6 cellular contexts compared by ENCODE assay signal in genomic region chr19:21808400-21809000, GRCh38. TPM values are rescaled to one million over a fixed set of nuclear protein-coding genes. Genes with fewer than 3 reads are reported as not detected.
DNase-seq lines count a peak whose midpoint lies in the region; ATAC-seq, FAIRE-seq and TF ChIP-seq lines count a peak whose summit lies in the region.
"Not testable (repeated sequence)": the region's sequence is repeated elsewhere in the genome, so short reads cannot be mapped to it uniquely, and the experiment has no call there.

No MANE protein-coding gene starts in this region.

- not testable (repeated sequence) for H3K4me1 ChIP-seq in CD8-positive, alpha-beta memory T cell (ENCODE audit: insufficient read depth, low read length); Karpas-422 (ENCODE audit: low read length); GM12878 (ENCODE audit: control insufficient read depth, insufficient read depth, low read length); endodermal cell (ENCODE audit: control insufficient read depth, insufficient read depth, low read length); HepG2 (ENCODE audit: insufficient read depth, low read length); skeletal muscle satellite cell (ENCODE audit: control insufficient read depth, insufficient read depth, low read length)

- not testable (repeated sequence) for TF ChIP-seq POLR2A in GM12878 (IDR thresholded peaks at IDR 0.05; ENCODE audit: low read depth, low read length); HepG2 (IDR thresholded peaks at IDR 0.05; ENCODE audit: insufficient read depth in 1 of 2, low read depth in 2 of 2, low read length in 2 of 2)

- H3K36me3 ChIP-seq in CD8-positive, alpha-beta memory T cell (ENCODE audit: insufficient read depth, low read length) = peaks cover 25% of the 10 kb centered on the region
- H3K36me3 ChIP-seq in Karpas-422 (ENCODE audit: insufficient read depth, low read length) = peaks cover 49% of the 10 kb centered on the region
- not testable (repeated sequence) for H3K36me3 ChIP-seq in GM12878 (ENCODE audit: control insufficient read depth in 2 of 2, insufficient read depth in 2 of 2, low read length in 1 of 2)
- peaks cover 74% of the 10 kb centered on the region for H3K36me3 ChIP-seq in endodermal cell (ENCODE audit: control insufficient read depth, insufficient read depth, low read length)
- H3K36me3 ChIP-seq in HepG2 (replicated peaks in 1 of 2; ENCODE audit: control insufficient read depth in 1 of 2, insufficient read depth in 2 of 2, low read length in 2 of 2) = peaks cover 0 to 16% of the 10 kb centered on the region in 2 experiments; a peak in 2 of 5 replicates
- peaks cover 52% of the 10 kb centered on the region for H3K36me3 ChIP-seq in skeletal muscle satellite cell (ENCODE audit: insufficient read depth, low read length)

- TF ChIP-seq EP300 in GM12878 (IDR thresholded peaks at IDR 0.05; ENCODE audit: borderline replicate concordance in 1 of 2, control insufficient read depth in 1 of 2, low read depth in 2 of 2, low read length in 2 of 2); HepG2 (IDR thresholded peaks at IDR 0.05; ENCODE audit: low read depth in 2 of 2, low read length in 2 of 2); HepG2 (CRISPR knock-in tag; IDR thresholded peaks at IDR 0.05; ENCODE audit: borderline replicate concordance): not testable (repeated sequence)

- SMC1A ChIA-PET in GM12878 (lab: Charles Lee; ENCODE audit: uncharacterized antibody, unreplicated experiment) = not testable (repeated sequence)

- H3K27me3 ChIP-seq in CD8-positive, alpha-beta memory T cell (ENCODE audit: insufficient read depth, low read length, poor library complexity, severe bottlenecking); Karpas-422 (ENCODE audit: low read length); GM12878 (replicated peaks in 1 of 2; ENCODE audit: control insufficient read depth in 2 of 2, insufficient read depth in 2 of 2, low read length in 1 of 2); endodermal cell (ENCODE audit: control insufficient read depth, insufficient read depth, low read length, poor library complexity, severe bottlenecking); HepG2 (ENCODE audit: control insufficient read depth in 1 of 2, insufficient read depth in 2 of 2, low read length in 2 of 2); skeletal muscle satellite cell (ENCODE audit: control insufficient read depth, insufficient read depth, low read length): not testable (repeated sequence)

- TF ChIP-seq RAD21 in GM12878 (IDR thresholded peaks at IDR 0.05; ENCODE audit: insufficient read depth, low read depth, low read length); HepG2 (CRISPR knock-in tag; IDR thresholded peaks at IDR 0.05): not testable (repeated sequence)

- RAD21 ChIA-PET in GM12878 (lab: Charles Lee; ENCODE audit: unreplicated experiment) = not testable (repeated sequence)

- intact Hi-C loops in GM12878 (cut with micrococcal nuclease; ENCODE audit: unreplicated experiment); HepG2 (cut with micrococcal nuclease; ENCODE audit: unreplicated experiment): not testable (repeated sequence)

- FAIRE-seq in GM12878 (lab: Jason Lieb, UNC); HepG2 (lab: Jason Lieb, UNC): not testable (repeated sequence)

- not testable (repeated sequence) for ATAC-seq in GM12878, HepG2

- TF ChIP-seq CTCF in GM12878 (IDR thresholded peaks at IDR 0.05 in 2 of 3, conservative IDR thresholded peaks at IDR 0.05 in 1 of 3; ENCODE audit: control insufficient read depth in 2 of 3, extremely low read depth in 1 of 3, insufficient read depth in 1 of 3, low read depth in 3 of 3, low read length in 3 of 3); endodermal cell (conservative IDR thresholded peaks at IDR 0.05); HepG2 (CRISPR knock-in tag; IDR thresholded peaks at IDR 0.05): not testable (repeated sequence)

- 94% methylated on average over 3 of the region's 3 CpGs for WGBS in GM12878 (ENCODE audit: insufficient coverage, insufficient replicate concordance, low lambda C conversion rate, missing lambda C conversion rate)
- 97 to 100% methylated on average over 2 of the region's 3 CpGs for WGBS in endodermal cell (ENCODE audit: insufficient coverage in 1 of 2, insufficient read length in 1 of 2), 2 experiments
- WGBS in HepG2 (ENCODE audit: low lambda C conversion rate) = 43% methylated on average over 3 of the region's 3 CpGs

- H3K27ac Mint-ChIP-seq in CD8-positive, alpha-beta memory T cell; endodermal cell: not testable (repeated sequence)

- peaks cover 29 to 71% (median 55%) of the 10 kb centered on the region in 3 donors for H3K36me3 Mint-ChIP-seq in CD8-positive, alpha-beta memory T cell
- H3K36me3 Mint-ChIP-seq in endodermal cell (ENCODE audit: low read depth) = peaks cover 72% of the 10 kb centered on the region

- POLR2A ChIA-PET in CD8-positive, alpha-beta memory T cell (lab: Charles Lee); GM12878 (lab: Charles Lee); HepG2 (lab: Yijun Ruan, JAX): not testable (repeated sequence)

- not testable (repeated sequence) for H3K4me1 Mint-ChIP-seq in CD8-positive, alpha-beta memory T cell; endodermal cell

- H3K27ac ChIP-seq in CD8-positive, alpha-beta memory T cell (ENCODE audit: low read depth, low read length); Karpas-422 (ENCODE audit: low read length); GM12878 (ENCODE audit: control insufficient read depth, insufficient read depth); endodermal cell (ENCODE audit: low read depth, low read length); HepG2 (ENCODE audit: extremely low read length, insufficient read depth, low read length): not testable (repeated sequence)

- not testable (repeated sequence) for H4K20me1 ChIP-seq in Karpas-422 (ENCODE audit: insufficient read depth, low read depth, low read length); GM12878 (ENCODE audit: control insufficient read depth, insufficient read depth); HepG2 (ENCODE audit: insufficient read depth, low read length)

- peaks cover 37 to 91% (median 87%) of the 10 kb centered on the region in 5 donors for H3K9me3 Mint-ChIP-seq in CD8-positive, alpha-beta memory T cell
- H3K9me3 Mint-ChIP-seq in endodermal cell = peaks cover 93% of the 10 kb centered on the region

- not testable (repeated sequence) for H2AFZ ChIP-seq in Karpas-422 (ENCODE audit: low read length); GM12878 (ENCODE audit: control insufficient read depth, low read depth, low read length); HepG2 (ENCODE audit: low read length)

- CTCF ChIA-PET in CD8-positive, alpha-beta memory T cell (lab: Charles Lee); GM12878 (lab: Yijun Ruan, JAX); HepG2 (lab: Yijun Ruan, JAX; ENCODE audit: low intra/inter-chr PET ratio, low total read pairs): not testable (repeated sequence)

- BruUV-seq in GM12878 (replicated peaks; lab: Mats Ljungman, UMichigan) = not testable (repeated sequence)
- TSS peak; percentile 27 for BruUV-seq in HepG2 (replicated peaks; lab: Mats Ljungman, UMichigan)

- not testable (repeated sequence) for H3K9ac ChIP-seq in Karpas-422 (ENCODE audit: low read length); GM12878 (ENCODE audit: control insufficient read depth, insufficient read depth, low read length); endodermal cell (ENCODE audit: extremely low read depth, low read length, poor library complexity, severe bottlenecking); HepG2 (ENCODE audit: insufficient read depth, low read depth, low read length); skeletal muscle satellite cell (ENCODE audit: low read depth, low read length)

- not testable (repeated sequence) for H3K4me3 Mint-ChIP-seq in CD8-positive, alpha-beta memory T cell; endodermal cell

- in situ Hi-C loops in GM12878 (cut with MboI); HepG2 (cut with HindIII; ENCODE audit: extremely low pct_ligation_motif_present, low pct_unique_long_range_greater_than_20kb): not testable (repeated sequence)

- not testable (repeated sequence) for H3K27me3 Mint-ChIP-seq in CD8-positive, alpha-beta memory T cell; endodermal cell (ENCODE audit: insufficient read depth)

- H3K9me2 ChIP-seq in Karpas-422 (replicated peaks; ENCODE audit: insufficient read depth, low read length) = not testable (repeated sequence)

- H3K4me3 ChIP-seq in CD8-positive, alpha-beta memory T cell (ENCODE audit: low read length) = peak overlapping the region; percentile 2
- H3K4me3 ChIP-seq in Karpas-422 (ENCODE audit: low read length); GM12878; HepG2 (replicated peaks in 1 of 3; ENCODE audit: insufficient read depth in 1 of 3, low read depth in 2 of 3, low read length in 3 of 3): not testable (repeated sequence)
- H3K4me3 ChIP-seq in endodermal cell (ENCODE audit: low read length) (peak overlapping the region; percentile 66), skeletal muscle satellite cell (ENCODE audit: low read length) (peak overlapping the region; percentile 2)

- H3K9me3 ChIP-seq in CD8-positive, alpha-beta memory T cell (ENCODE audit: low read length) = peaks cover 51% of the 10 kb centered on the region
- H3K9me3 ChIP-seq in Karpas-422 (ENCODE audit: low read length) (peaks cover 45% of the 10 kb centered on the region), endodermal cell (ENCODE audit: control insufficient read depth, low read length) (peaks cover 97% of the 10 kb centered on the region), HepG2 (ENCODE audit: low read length) (peaks cover 89% of the 10 kb centered on the region), skeletal muscle satellite cell (replicated peaks; ENCODE audit: low read length) (peaks cover 47% of the 10 kb centered on the region)
- not testable (repeated sequence) for H3K9me3 ChIP-seq in GM12878 (replicated peaks; ENCODE audit: control insufficient read depth, insufficient read depth, low read length)

- not testable (repeated sequence) for H3K4me2 ChIP-seq in Karpas-422 (ENCODE audit: low read depth, low read length, poor library complexity, severe bottlenecking); GM12878 (ENCODE audit: control insufficient read depth, insufficient read depth); HepG2 (ENCODE audit: low read depth, low read length); skeletal muscle satellite cell (ENCODE audit: low read length)

- DNase-seq in CD8-positive, alpha-beta memory T cell; GM12878 (ENCODE audit: low read depth, low spot score); endodermal cell; HepG2 (ENCODE audit: low spot score): not testable (repeated sequence)
- DNase-seq in Karpas-422 = peak; percentile 40

- H3K79me2 ChIP-seq in Karpas-422 (ENCODE audit: low read length); GM12878 (ENCODE audit: control insufficient read depth, insufficient read depth, low read length); HepG2 (ENCODE audit: insufficient read depth, low read length): not testable (repeated sequence)

RNA-seq across cellular contexts. Expression of gene ZNF43, which starts 27.5 kb away (rescaled TPM):
- 10 to 100 TPM; 22.7 to 25.2 TPM for total RNA-seq in CD8-positive, alpha-beta memory T cell
- 13.9 TPM for polyA plus RNA-seq in CD8-positive, alpha-beta memory T cell
- 10.6 and 35.2 TPM in 2 replicates for total RNA-seq in Karpas-422 (2014; rRNA removed; shearing (Covaris generic); ENCODE audit: low replicate concordance)
- total RNA-seq in GM12878 (2013; cell fraction: nucleolus; rRNA removed) = 6.0 and 6.7 TPM in 2 replicates
- total RNA-seq in GM12878 (2014; rRNA removed) (0.34 and 0.38 TPM in 2 replicates), GM12878 (2014; rRNA removed; fragmentation: Illumina TruSeq; extraction: Trizol) (0.49 and 0.64 TPM in 2 replicates), GM12878 (2021) (0.51 and 1.0 TPM in 2 replicates), endodermal cell (10 to 100 TPM; 60.6 to 72.7 TPM), HepG2 (2016; rRNA removed; fragmentation: Illumina TruSeq; extraction: Trizol) (8.5 and 10.4 TPM in 2 replicates)
- 0.92 TPM for polyA plus RNA-seq in GM12878 (2011; ENCODE audit: low read depth)
- polyA plus RNA-seq in GM12878 (2011; rRNA removed) (1.0 and 1.3 TPM in 2 replicates), GM12878 (2014; fragmentation: Illumina TruSeq; extraction: Trizol) (0.37 and 0.52 TPM in 2 replicates), GM12878 (2014; fragmentation: Nextera tagmentation; extraction: Ambion mirVana) (under 1 TPM; 0.07 to 0.34 TPM), GM12878 (2014; rRNA removed) (0.09 and 0.28 TPM in 2 replicates), GM12878 (2016; fragmentation: Nextera tagmentation; extraction: Ambion mirVana) (under 1 TPM; 0.39 to 0.42 TPM), HepG2 (2011; rRNA removed) (2.1 and 2.9 TPM in 2 replicates)
- 0.47 and 0.75 TPM in 2 replicates for polyA plus RNA-seq in GM12878 (2011; cell fraction: cytosol; rRNA removed)
- polyA plus RNA-seq in GM12878 (2011; cell fraction: nucleus; rRNA removed) = 0.99 and 1.1 TPM in 2 replicates
- polyA plus RNA-seq in GM12878 (2012) = 0.96 and 1.2 TPM in 2 replicates
- 3.1 and 3.6 TPM in 2 replicates for polyA minus RNA-seq in GM12878 (2011; rRNA and poly(A)+ RNA removed)
- polyA minus RNA-seq in GM12878 (2011; cell fraction: cytosol; rRNA and poly(A)+ RNA removed) = 0.42 and 1.1 TPM in 2 replicates
- 1.2 and 2.4 TPM in 2 replicates for polyA minus RNA-seq in GM12878 (2011; cell fraction: nucleus; rRNA and poly(A)+ RNA removed)
- polyA plus RNA-seq in endodermal cell (2013, experiment 1 of 2) = 35.1 TPM
- 32.7 TPM for polyA plus RNA-seq in endodermal cell (2013, experiment 2 of 2)
- 1.3 and 1.6 TPM in 2 replicates for total RNA-seq in HepG2 (2016; cell fraction: cytosol; rRNA removed; fragmentation: Illumina TruSeq; extraction: Trizol; ENCODE audit: low read depth)
- total RNA-seq in HepG2 (2016; cell fraction: insoluble cytoplasmic fraction; rRNA removed; fragmentation: Illumina TruSeq; extraction: Trizol) = 8.7 and 8.8 TPM in 2 replicates
- total RNA-seq in HepG2 (2016; cell fraction: membrane; rRNA removed; fragmentation: Illumina TruSeq; extraction: Trizol) = 3.5 and 3.6 TPM in 2 replicates
- total RNA-seq in HepG2 (2016; cell fraction: nucleus; rRNA removed; fragmentation: Illumina TruSeq; extraction: Trizol) = 15.6 and 20.8 TPM in 2 replicates
- 0.78 and 0.90 TPM in 2 replicates for polyA plus RNA-seq in HepG2 (2011; cell fraction: cytosol; rRNA removed)
- polyA plus RNA-seq in HepG2 (2011; cell fraction: nucleus; rRNA removed) = 3.2 and 3.6 TPM in 2 replicates
- 1.4 and 1.9 TPM in 2 replicates for polyA plus RNA-seq in HepG2 (2012)
- polyA plus RNA-seq in HepG2 (2016; cell fraction: cytosol; fragmentation: Illumina TruSeq; extraction: Trizol; ENCODE audit: low read depth) = 0.28 and 0.31 TPM in 2 replicates
- polyA plus RNA-seq in HepG2 (2016; cell fraction: insoluble cytoplasmic fraction; fragmentation: Illumina TruSeq; extraction: Trizol; ENCODE audit: low read depth) = 5.8 and 6.1 TPM in 2 replicates
- 1.2 and 1.4 TPM in 2 replicates for polyA plus RNA-seq in HepG2 (2016; cell fraction: membrane; fragmentation: Illumina TruSeq; extraction: Trizol; ENCODE audit: low read depth)
- polyA plus RNA-seq in HepG2 (2016; cell fraction: nucleus; fragmentation: Illumina TruSeq; extraction: Trizol; ENCODE audit: insufficient read depth, low read depth) = 15.7 and 16.4 TPM in 2 replicates
- 0.05 and 10.1 TPM in 2 replicates for polyA minus RNA-seq in HepG2 (2011; rRNA and poly(A)+ RNA removed; ENCODE audit: low replicate concordance)
- 3.2 and 3.6 TPM in 2 replicates for polyA minus RNA-seq in HepG2 (2011; cell fraction: cytosol; rRNA and poly(A)+ RNA removed)
- polyA minus RNA-seq in HepG2 (2011; cell fraction: nucleus; rRNA and poly(A)+ RNA removed) = 13.3 and 13.4 TPM in 2 replicates
- 6.6 and 10.1 TPM in 2 replicates for total RNA-seq in skeletal muscle satellite cell (2012; rRNA removed)

RNA-seq across cellular contexts. Expression of gene ZNF100, which starts 41.1 kb away (rescaled TPM):
- 10 to 100 TPM; 18.3 to 19.2 TPM for total RNA-seq in CD8-positive, alpha-beta memory T cell
- polyA plus RNA-seq in CD8-positive, alpha-beta memory T cell = 8.0 TPM
- total RNA-seq in Karpas-422 (2014; rRNA removed; shearing (Covaris generic); ENCODE audit: low replicate concordance) = 10.4 and 37.2 TPM in 2 replicates
- 51.1 and 61.4 TPM in 2 replicates for total RNA-seq in GM12878 (2013; cell fraction: nucleolus; rRNA removed)
- total RNA-seq in GM12878 (2014; rRNA removed) = 8.9 and 11.8 TPM in 2 replicates
- total RNA-seq in GM12878 (2014; rRNA removed; fragmentation: Illumina TruSeq; extraction: Trizol) = 15.9 and 18.2 TPM in 2 replicates
- total RNA-seq in GM12878 (2021) = 14.6 and 15.4 TPM in 2 replicates
- polyA plus RNA-seq in GM12878 (2011; ENCODE audit: low read depth) = 3.6 TPM
- 14.1 and 22.8 TPM in 2 replicates for polyA plus RNA-seq in GM12878 (2011; rRNA removed)
- 4.7 and 5.1 TPM in 2 replicates for polyA plus RNA-seq in GM12878 (2011; cell fraction: cytosol; rRNA removed)
- polyA plus RNA-seq in GM12878 (2011; cell fraction: nucleus; rRNA removed) = 7.2 and 7.7 TPM in 2 replicates
- polyA plus RNA-seq in GM12878 (2012) = 3.8 and 3.9 TPM in 2 replicates
- 14.7 and 20.7 TPM in 2 replicates for polyA plus RNA-seq in GM12878 (2014; fragmentation: Illumina TruSeq; extraction: Trizol)
- 1 to 10 TPM; 3.0 to 3.4 TPM for polyA plus RNA-seq in GM12878 (2014; fragmentation: Nextera tagmentation; extraction: Ambion mirVana)
- 5.7 and 7.0 TPM in 2 replicates for polyA plus RNA-seq in GM12878 (2014; rRNA removed)
- polyA plus RNA-seq in GM12878 (2016; fragmentation: Nextera tagmentation; extraction: Ambion mirVana) = 1 to 10 TPM; 9.0 to 9.9 TPM
- 11.5 and 18.3 TPM in 2 replicates for polyA minus RNA-seq in GM12878 (2011; rRNA and poly(A)+ RNA removed)
- 6.3 and 8.2 TPM in 2 replicates for polyA minus RNA-seq in GM12878 (2011; cell fraction: cytosol; rRNA and poly(A)+ RNA removed)
- 5.9 and 13.2 TPM in 2 replicates for polyA minus RNA-seq in GM12878 (2011; cell fraction: nucleus; rRNA and poly(A)+ RNA removed)
- total RNA-seq in endodermal cell = 10 to 100 TPM; 20.4 to 28.3 TPM
- 10.8 TPM for polyA plus RNA-seq in endodermal cell (2013, experiment 1 of 2)
- polyA plus RNA-seq in endodermal cell (2013, experiment 2 of 2) = 11.8 TPM
- total RNA-seq in HepG2 (2016; rRNA removed; fragmentation: Illumina TruSeq; extraction: Trizol) = 11.4 and 16.1 TPM in 2 replicates
- total RNA-seq in HepG2 (2016; cell fraction: cytosol; rRNA removed; fragmentation: Illumina TruSeq; extraction: Trizol; ENCODE audit: low read depth) = 0.91 and 2.1 TPM in 2 replicates
- total RNA-seq in HepG2 (2016; cell fraction: insoluble cytoplasmic fraction; rRNA removed; fragmentation: Illumina TruSeq; extraction: Trizol) = 10.3 and 15.1 TPM in 2 replicates
- 2.0 and 2.3 TPM in 2 replicates for total RNA-seq in HepG2 (2016; cell fraction: membrane; rRNA removed; fragmentation: Illumina TruSeq; extraction: Trizol)
- total RNA-seq in HepG2 (2016; cell fraction: nucleus; rRNA removed; fragmentation: Illumina TruSeq; extraction: Trizol) = 13.7 and 15.8 TPM in 2 replicates
- 1.6 and 2.5 TPM in 2 replicates for polyA plus RNA-seq in HepG2 (2011; rRNA removed)
- polyA plus RNA-seq in HepG2 (2011; cell fraction: cytosol; rRNA removed) = 0.59 and 0.64 TPM in 2 replicates
- polyA plus RNA-seq in HepG2 (2011; cell fraction: nucleus; rRNA removed) = 2.0 and 3.0 TPM in 2 replicates
- 1.5 and 2.7 TPM in 2 replicates for polyA plus RNA-seq in HepG2 (2012)
- 0.12 and 0.57 TPM in 2 replicates for polyA plus RNA-seq in HepG2 (2016; cell fraction: cytosol; fragmentation: Illumina TruSeq; extraction: Trizol; ENCODE audit: low read depth)
- polyA plus RNA-seq in HepG2 (2016; cell fraction: insoluble cytoplasmic fraction; fragmentation: Illumina TruSeq; extraction: Trizol; ENCODE audit: low read depth) = 7.9 TPM in 2 replicates
- 0.41 and 0.56 TPM in 2 replicates for polyA plus RNA-seq in HepG2 (2016; cell fraction: membrane; fragmentation: Illumina TruSeq; extraction: Trizol; ENCODE audit: low read depth)
- 11.7 and 12.4 TPM in 2 replicates for polyA plus RNA-seq in HepG2 (2016; cell fraction: nucleus; fragmentation: Illumina TruSeq; extraction: Trizol; ENCODE audit: insufficient read depth, low read depth)
- polyA minus RNA-seq in HepG2 (2011; rRNA and poly(A)+ RNA removed; ENCODE audit: low replicate concordance) = 1.4 and 2.4 TPM in 2 replicates
- 1.6 and 2.7 TPM in 2 replicates for polyA minus RNA-seq in HepG2 (2011; cell fraction: cytosol; rRNA and poly(A)+ RNA removed)
- polyA minus RNA-seq in HepG2 (2011; cell fraction: nucleus; rRNA and poly(A)+ RNA removed) = 8.2 and 9.1 TPM in 2 replicates
- 4.6 and 4.8 TPM in 2 replicates for total RNA-seq in skeletal muscle satellite cell (2012; rRNA removed)
